In the genomic region with DNA sequence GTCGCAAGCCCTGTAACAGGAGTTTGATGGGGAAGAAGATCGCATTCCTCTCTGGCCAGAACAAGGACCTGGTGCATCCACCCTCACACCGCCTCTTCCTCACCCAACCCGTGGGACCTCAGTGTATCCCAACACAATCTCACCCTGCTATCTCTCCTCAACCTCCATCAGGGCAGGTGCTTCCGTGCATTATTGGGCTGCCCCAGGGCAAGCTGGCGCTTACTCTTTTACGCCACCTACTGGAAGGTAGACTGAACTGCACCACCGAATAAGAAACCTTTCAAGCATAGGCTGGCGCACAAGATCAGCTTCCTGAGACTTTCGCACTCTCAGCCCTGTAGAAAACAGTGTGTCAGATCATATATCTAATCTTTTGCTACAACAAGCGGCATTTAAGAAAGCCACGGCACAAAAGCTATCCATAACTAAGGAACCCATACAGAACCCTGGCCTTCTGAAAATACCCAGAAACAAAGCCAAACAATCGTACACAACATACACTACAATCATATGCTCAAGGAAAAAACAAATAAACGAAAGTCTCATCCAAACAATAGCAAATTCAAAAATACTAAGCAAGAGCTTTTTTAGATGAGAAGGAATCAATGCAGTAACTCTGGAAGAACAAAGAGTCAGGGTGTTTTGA, we compare ENCODE assay signal across 9 cellular contexts.
DNase-seq lines count a peak whose midpoint lies in the region; ATAC-seq, FAIRE-seq and TF ChIP-seq lines count a peak whose summit lies in the region.
"Had no signal": no experiment of that assay in that cellular context is flagged by ENCODE, and none has a peak within 500 bp of the region (broad histone marks: within the 10 kb centered on the region; RNA-seq: fewer than 3 reads in every experiment).

No MANE protein-coding gene starts in this region.

- DNase-seq in NB4 (ENCODE audit: low read depth) (peak; percentile 50), kidney (no peak), superior temporal gyrus (ENCODE audit: extremely low spot score) (peak; percentile 64), NCI-H2029 treated with DMSO at 0.1 percent for 48 hours (lab: John Stamatoyannopoulos, UW) (no peak)
- peak; percentile 10 for DNase-seq in activated naive CD8-positive, alpha-beta T cell treated with anti-CD3 and anti-CD28 coated beads for 36 hours

- no peak overlapping the region for H3K27ac ChIP-seq in C4-2B
- no peak overlapping the region for H3K27ac ChIP-seq in kidney (ENCODE audit: low read depth in 2 of 2, low read length in 2 of 2)
- H3K27ac ChIP-seq: SJCRH30 had no signal

- H3K27ac Mint-ChIP-seq in activated naive CD8-positive, alpha-beta T cell treated with anti-CD3 and anti-CD28 coated beads for 36 hours = no peak overlapping the region

- intact Hi-C loops in kidney (cut with DNase I) = no loop called here

- no peak for FAIRE-seq in kidney (lab: Jason Lieb, UNC)

- TF ChIP-seq POLR2A in NB4 (IDR thresholded peaks at IDR 0.05; ENCODE audit: extremely low read depth, insufficient read length) = no peak

- ATAC-seq in GM18511 (IDR thresholded peaks at IDR 0.05; ENCODE audit: unreplicated experiment) = peak; percentile 98
- ATAC-seq in HG02840 (IDR thresholded peaks at IDR 0.05; ENCODE audit: low FRiP score, unreplicated experiment) = peak; percentile 94

- H3K4me3 ChIP-seq in NB4 (ENCODE audit: low read depth, low read length) (no peak overlapping the region), kidney (ENCODE audit: low read length in 2 of 2) (no peak overlapping the region)
- H3K4me3 ChIP-seq: SJCRH30 had no signal

- peaks cover 2% of the 10 kb centered on the region for H3K4me1 Mint-ChIP-seq in activated naive CD8-positive, alpha-beta T cell treated with anti-CD3 and anti-CD28 coated beads for 36 hours

- TF ChIP-seq CTCF in C4-2B (conservative IDR thresholded peaks at IDR 0.05) (peak; percentile 92), NB4 (IDR thresholded peaks at IDR 0.05; ENCODE audit: low read depth, low read length) (peak; percentile 86), kidney (IDR thresholded peaks at IDR 0.05; ENCODE audit: borderline replicate concordance, extremely low read depth, insufficient read depth) (peak; percentile 52)

- no peaks in the 10 kb centered on the region for H3K4me1 ChIP-seq in kidney (ENCODE audit: control insufficient read depth in 1 of 2, insufficient read depth in 1 of 2, low read depth in 1 of 2, low read length in 2 of 2)
- H3K4me1 ChIP-seq: SJCRH30 had no signal

- no peaks in the 10 kb centered on the region for H3K9me3 Mint-ChIP-seq in activated naive CD8-positive, alpha-beta T cell treated with anti-CD3 and anti-CD28 coated beads for 36 hours

- peaks cover 24% of the 10 kb centered on the region for H3K27me3 Mint-ChIP-seq in activated naive CD8-positive, alpha-beta T cell treated with anti-CD3 and anti-CD28 coated beads for 36 hours

- H3K4me3 Mint-ChIP-seq in activated naive CD8-positive, alpha-beta T cell treated with anti-CD3 and anti-CD28 coated beads for 36 hours = no peak overlapping the region

- no peak overlapping the region for H3K9ac ChIP-seq in kidney (ENCODE audit: low read length in 2 of 2)

- no peaks in the 10 kb centered on the region for H3K36me3 Mint-ChIP-seq in activated naive CD8-positive, alpha-beta T cell treated with anti-CD3 and anti-CD28 coated beads for 36 hours

- H3K9me3 ChIP-seq in kidney (ENCODE audit: control insufficient read depth in 1 of 2, low read length in 2 of 2) = no peaks in the 10 kb centered on the region
- H3K9me3 ChIP-seq: SJCRH30 had no signal

- no peaks in the 10 kb centered on the region for H3K36me3 ChIP-seq in kidney (ENCODE audit: control insufficient read depth in 1 of 2, insufficient read depth in 2 of 2, low read length in 2 of 2)
- H3K36me3 ChIP-seq: SJCRH30 had no signal

Comparison
In these comparisons a context has a peak if more than half of its experiments do, and no peak if none do; other contexts are left out.
1. DNase-seq: peak in NB4 (single experiment), activated naive CD8-positive, alpha-beta T cell treated with anti-CD3 and anti-CD28 coated beads for 36 hours (single experiment) and superior temporal gyrus (single experiment); none in kidney (single experiment) and NCI-H2029 treated with DMSO at 0.1 percent for 48 hours (single experiment).
2. Peak in every context shown above with its lines, with median percentiles within 50 percentile points of each other: CTCF ChIP-seq.